Comparison of ENCODE assay signal across 1 cellular context in the genomic region with DNA sequence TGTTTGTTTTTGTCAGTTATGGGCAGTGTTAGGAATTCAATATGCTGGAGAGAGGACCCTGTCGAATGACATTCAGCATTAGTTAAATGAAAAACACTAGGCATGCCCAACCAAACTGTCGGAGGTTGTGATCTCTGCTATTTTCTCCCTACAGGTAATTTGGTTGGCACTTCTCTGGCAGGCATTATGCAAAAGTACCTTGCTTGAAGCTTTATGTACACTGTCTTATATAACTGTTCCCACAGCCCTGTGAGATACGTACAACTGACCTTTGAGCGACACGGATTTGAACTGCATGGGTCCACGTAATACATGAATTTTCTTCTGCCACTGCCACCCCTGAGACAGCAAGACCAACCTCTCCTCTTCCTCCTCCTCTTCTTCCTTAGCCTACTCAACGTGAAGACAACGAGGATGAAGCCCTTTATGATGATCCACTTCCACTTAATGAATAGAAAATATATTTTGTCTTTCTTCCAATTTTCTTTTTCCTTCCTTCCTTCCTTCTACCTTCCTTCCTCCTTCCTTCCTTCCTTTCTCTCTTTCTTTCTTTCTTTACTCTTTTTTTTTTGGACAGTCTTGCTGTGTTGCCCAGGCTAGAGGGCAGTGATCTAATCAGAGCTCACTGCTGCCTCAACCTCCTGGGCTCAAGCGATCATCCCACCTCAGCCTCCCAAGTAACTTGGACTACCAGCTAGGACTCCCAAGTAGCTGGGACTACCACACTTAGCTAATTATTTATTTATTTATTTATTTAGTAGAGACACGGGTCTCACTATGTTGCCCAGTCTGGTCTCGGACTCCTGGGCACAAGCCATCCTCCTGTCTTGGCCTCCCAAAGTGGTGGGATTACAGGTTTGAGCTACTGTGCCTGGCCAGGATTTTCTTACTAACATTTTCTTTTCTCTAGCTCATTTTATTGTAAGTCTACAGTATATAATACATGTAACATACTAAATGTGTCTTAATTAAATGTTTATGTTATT.
TF ChIP-seq lines count a peak whose summit lies in the region.

No MANE protein-coding gene starts in this region.

TF ChIP-seq in HCT116, 20 proteins besides CTCF, POLR2A, EP300 and RAD21 (continued from another document):
- TF ChIP-seq, protein P1, sequence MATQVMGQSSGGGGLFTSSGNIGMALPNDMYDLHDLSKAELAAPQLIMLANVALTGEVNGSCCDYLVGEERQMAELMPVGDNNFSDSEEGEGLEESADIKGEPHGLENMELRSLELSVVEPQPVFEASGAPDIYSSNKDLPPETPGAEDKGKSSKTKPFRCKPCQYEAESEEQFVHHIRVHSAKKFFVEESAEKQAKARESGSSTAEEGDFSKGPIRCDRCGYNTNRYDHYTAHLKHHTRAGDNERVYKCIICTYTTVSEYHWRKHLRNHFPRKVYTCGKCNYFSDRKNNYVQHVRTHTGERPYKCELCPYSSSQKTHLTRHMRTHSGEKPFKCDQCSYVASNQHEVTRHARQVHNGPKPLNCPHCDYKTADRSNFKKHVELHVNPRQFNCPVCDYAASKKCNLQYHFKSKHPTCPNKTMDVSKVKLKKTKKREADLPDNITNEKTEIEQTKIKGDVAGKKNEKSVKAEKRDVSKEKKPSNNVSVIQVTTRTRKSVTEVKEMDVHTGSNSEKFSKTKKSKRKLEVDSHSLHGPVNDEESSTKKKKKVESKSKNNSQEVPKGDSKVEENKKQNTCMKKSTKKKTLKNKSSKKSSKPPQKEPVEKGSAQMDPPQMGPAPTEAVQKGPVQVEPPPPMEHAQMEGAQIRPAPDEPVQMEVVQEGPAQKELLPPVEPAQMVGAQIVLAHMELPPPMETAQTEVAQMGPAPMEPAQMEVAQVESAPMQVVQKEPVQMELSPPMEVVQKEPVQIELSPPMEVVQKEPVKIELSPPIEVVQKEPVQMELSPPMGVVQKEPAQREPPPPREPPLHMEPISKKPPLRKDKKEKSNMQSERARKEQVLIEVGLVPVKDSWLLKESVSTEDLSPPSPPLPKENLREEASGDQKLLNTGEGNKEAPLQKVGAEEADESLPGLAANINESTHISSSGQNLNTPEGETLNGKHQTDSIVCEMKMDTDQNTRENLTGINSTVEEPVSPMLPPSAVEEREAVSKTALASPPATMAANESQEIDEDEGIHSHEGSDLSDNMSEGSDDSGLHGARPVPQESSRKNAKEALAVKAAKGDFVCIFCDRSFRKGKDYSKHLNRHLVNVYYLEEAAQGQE (IDR thresholded peaks at IDR 0.05; ENCODE audit: low read depth), result no peak
- TF ChIP-seq ZNF274 (IDR thresholded peaks at IDR 0.05; ENCODE audit: low read depth, low read length), result no peak
- TF ChIP-seq YY1 (IDR thresholded peaks at IDR 0.05; ENCODE audit: extremely low read depth, insufficient replicate concordance, low read depth, low read length), result no peak
- TF ChIP-seq, protein P2, sequence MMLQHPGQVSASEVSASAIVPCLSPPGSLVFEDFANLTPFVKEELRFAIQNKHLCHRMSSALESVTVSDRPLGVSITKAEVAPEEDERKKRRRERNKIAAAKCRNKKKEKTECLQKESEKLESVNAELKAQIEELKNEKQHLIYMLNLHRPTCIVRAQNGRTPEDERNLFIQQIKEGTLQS (IDR thresholded peaks at IDR 0.05), result no peak
- no peak for TF ChIP-seq POLR2AphosphoS5 (IDR thresholded peaks at IDR 0.05; ENCODE audit: low read depth, low read length)
- no peak for TF ChIP-seq SIN3A (IDR thresholded peaks at IDR 0.05; ENCODE audit: low read depth)
- TF ChIP-seq CEBPB (IDR thresholded peaks at IDR 0.05; ENCODE audit: low read depth), result no peak
- TF ChIP-seq ZFX (IDR thresholded peaks at IDR 0.05), result no peak
- no peak for TF ChIP-seq SP1 (IDR thresholded peaks at IDR 0.05; ENCODE audit: low read depth)
- no peak for TF ChIP-seq JUND (IDR thresholded peaks at IDR 0.05)
- TF ChIP-seq, protein P3, sequence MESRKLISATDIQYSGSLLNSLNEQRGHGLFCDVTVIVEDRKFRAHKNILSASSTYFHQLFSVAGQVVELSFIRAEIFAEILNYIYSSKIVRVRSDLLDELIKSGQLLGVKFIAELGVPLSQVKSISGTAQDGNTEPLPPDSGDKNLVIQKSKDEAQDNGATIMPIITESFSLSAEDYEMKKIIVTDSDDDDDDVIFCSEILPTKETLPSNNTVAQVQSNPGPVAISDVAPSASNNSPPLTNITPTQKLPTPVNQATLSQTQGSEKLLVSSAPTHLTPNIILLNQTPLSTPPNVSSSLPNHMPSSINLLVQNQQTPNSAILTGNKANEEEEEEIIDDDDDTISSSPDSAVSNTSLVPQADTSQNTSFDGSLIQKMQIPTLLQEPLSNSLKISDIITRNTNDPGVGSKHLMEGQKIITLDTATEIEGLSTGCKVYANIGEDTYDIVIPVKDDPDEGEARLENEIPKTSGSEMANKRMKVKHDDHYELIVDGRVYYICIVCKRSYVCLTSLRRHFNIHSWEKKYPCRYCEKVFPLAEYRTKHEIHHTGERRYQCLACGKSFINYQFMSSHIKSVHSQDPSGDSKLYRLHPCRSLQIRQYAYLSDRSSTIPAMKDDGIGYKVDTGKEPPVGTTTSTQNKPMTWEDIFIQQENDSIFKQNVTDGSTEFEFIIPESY (IDR thresholded peaks at IDR 0.05; ENCODE audit: extremely low read depth, insufficient replicate concordance, low read length), result no peak
- no peak for TF ChIP-seq EZH2 (IDR thresholded peaks at IDR 0.05)
- TF ChIP-seq ELF1 (IDR thresholded peaks at IDR 0.05; ENCODE audit: borderline replicate concordance, low read depth), result no peak
